Comparison of ENCODE assay signal across 2 cellular contexts in the genomic region with DNA sequence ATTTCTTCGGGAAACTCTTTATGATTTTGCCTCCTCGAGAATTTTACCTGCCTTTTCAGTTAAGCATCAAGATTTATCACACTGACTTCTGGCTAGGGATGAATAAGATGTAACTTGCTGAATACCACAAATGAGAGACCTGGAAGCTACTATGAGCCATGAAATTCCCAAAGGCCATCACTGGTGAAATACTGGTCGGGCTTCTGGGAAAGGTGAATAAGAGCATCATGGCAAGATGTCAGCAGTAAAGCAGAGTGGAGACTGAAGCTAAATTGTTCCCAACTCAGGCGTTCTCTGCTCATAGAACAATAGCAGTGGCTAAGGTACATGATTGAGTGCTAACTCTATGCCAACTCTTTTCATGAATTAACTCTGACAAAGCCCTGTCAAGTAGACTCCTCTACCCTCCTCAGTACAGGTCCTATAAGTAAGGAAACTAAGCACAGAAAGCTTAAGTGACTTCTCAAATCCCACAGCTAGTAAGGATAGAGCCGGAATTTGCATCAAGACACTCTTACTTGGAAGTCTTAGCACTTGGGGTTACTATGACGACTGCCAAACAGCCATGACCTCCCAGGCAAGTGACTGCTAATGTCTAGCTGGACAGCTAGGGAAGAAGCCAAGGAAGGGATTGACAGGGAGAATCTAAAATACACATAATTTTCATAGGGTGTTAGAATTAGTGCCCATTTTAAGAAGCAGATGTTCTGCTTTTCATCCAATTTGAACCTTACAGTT.
TF ChIP-seq lines count a peak whose summit lies in the region.

No MANE protein-coding gene starts in this region.

TF ChIP-seq in GM23338, 12 proteins besides CTCF, POLR2A, EP300 and RAD21 (continues in another document):
- no peak for TF ChIP-seq CREB1 (CRISPR knock-in tag; IDR thresholded peaks at IDR 0.05; ENCODE audit: low read depth)
- TF ChIP-seq JUNB (IDR thresholded peaks at IDR 0.05; ENCODE audit: unreplicated experiment): no peak
- TF ChIP-seq EZH2phosphoT487 (IDR thresholded peaks at IDR 0.05; ENCODE audit: unreplicated experiment): no peak
- TF ChIP-seq, protein P1, sequence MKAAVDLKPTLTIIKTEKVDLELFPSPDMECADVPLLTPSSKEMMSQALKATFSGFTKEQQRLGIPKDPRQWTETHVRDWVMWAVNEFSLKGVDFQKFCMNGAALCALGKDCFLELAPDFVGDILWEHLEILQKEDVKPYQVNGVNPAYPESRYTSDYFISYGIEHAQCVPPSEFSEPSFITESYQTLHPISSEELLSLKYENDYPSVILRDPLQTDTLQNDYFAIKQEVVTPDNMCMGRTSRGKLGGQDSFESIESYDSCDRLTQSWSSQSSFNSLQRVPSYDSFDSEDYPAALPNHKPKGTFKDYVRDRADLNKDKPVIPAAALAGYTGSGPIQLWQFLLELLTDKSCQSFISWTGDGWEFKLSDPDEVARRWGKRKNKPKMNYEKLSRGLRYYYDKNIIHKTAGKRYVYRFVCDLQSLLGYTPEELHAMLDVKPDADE (IDR thresholded peaks at IDR 0.05): no peak
- no peak for TF ChIP-seq POLR2AphosphoS5 (IDR thresholded peaks at IDR 0.05; ENCODE audit: low read depth)
- TF ChIP-seq NANOG (IDR thresholded peaks at IDR 0.05; ENCODE audit: borderline replicate concordance): no peak
- no peak for TF ChIP-seq ZNF114 (CRISPR knock-in tag; IDR thresholded peaks at IDR 0.05)
- TF ChIP-seq STAT1 (IDR thresholded peaks at IDR 0.05; ENCODE audit: unreplicated experiment): no peak
- TF ChIP-seq, protein P2, sequence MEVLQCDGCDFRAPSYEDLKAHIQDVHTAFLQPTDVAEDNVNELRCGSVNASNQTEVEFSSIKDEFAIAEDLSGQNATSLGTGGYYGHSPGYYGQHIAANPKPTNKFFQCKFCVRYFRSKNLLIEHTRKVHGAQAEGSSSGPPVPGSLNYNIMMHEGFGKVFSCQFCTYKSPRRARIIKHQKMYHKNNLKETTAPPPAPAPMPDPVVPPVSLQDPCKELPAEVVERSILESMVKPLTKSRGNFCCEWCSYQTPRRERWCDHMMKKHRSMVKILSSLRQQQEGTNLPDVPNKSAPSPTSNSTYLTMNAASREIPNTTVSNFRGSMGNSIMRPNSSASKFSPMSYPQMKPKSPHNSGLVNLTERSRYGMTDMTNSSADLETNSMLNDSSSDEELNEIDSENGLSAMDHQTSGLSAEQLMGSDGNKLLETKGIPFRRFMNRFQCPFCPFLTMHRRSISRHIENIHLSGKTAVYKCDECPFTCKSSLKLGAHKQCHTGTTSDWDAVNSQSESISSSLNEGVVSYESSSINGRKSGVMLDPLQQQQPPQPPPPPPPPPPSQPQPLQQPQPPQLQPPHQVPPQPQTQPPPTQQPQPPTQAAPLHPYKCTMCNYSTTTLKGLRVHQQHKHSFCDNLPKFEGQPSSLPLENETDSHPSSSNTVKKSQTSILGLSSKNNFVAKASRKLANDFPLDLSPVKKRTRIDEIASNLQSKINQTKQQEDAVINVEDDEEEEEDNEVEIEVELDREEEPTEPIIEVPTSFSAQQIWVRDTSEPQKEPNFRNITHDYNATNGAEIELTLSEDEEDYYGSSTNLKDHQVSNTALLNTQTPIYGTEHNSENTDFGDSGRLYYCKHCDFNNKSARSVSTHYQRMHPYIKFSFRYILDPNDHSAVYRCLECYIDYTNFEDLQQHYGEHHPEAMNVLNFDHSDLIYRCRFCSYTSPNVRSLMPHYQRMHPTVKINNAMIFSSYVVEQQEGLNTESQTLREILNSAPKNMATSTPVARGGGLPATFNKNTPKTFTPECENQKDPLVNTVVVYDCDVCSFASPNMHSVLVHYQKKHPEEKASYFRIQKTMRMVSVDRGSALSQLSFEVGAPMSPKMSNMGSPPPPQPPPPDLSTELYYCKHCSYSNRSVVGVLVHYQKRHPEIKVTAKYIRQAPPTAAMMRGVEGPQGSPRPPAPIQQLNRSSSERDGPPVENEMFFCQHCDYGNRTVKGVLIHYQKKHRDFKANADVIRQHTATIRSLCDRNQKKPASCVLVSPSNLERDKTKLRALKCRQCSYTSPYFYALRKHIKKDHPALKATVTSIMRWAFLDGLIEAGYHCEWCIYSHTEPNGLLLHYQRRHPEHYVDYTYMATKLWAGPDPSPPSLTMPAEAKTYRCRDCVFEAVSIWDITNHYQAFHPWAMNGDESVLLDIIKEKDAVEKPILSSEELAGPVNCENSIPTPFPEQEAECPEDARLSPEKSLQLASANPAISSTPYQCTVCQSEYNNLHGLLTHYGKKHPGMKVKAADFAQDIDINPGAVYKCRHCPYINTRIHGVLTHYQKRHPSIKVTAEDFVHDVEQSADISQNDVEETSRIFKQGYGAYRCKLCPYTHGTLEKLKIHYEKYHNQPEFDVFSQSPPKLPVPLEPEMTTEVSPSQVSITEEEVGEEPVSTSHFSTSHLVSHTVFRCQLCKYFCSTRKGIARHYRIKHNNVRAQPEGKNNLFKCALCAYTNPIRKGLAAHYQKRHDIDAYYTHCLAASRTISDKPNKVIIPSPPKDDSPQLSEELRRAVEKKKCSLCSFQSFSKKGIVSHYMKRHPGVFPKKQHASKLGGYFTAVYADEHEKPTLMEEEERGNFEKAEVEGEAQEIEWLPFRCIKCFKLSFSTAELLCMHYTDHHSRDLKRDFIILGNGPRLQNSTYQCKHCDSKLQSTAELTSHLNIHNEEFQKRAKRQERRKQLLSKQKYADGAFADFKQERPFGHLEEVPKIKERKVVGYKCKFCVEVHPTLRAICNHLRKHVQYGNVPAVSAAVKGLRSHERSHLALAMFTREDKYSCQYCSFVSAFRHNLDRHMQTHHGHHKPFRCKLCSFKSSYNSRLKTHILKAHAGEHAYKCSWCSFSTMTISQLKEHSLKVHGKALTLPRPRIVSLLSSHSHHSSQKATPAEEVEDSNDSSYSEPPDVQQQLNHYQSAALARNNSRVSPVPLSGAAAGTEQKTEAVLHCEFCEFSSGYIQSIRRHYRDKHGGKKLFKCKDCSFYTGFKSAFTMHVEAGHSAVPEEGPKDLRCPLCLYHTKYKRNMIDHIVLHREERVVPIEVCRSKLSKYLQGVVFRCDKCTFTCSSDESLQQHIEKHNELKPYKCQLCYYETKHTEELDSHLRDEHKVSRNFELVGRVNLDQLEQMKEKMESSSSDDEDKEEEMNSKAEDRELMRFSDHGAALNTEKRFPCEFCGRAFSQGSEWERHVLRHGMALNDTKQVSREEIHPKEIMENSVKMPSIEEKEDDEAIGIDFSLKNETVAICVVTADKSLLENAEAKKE (CRISPR knock-in tag; IDR thresholded peaks at IDR 0.05): no peak
- TF ChIP-seq ZNF331 (CRISPR knock-in tag; IDR thresholded peaks at IDR 0.05; ENCODE audit: low read depth): no peak
- no peak for TF ChIP-seq EZH2 (IDR thresholded peaks at IDR 0.05; ENCODE audit: low read depth, unreplicated experiment)

TF ChIP-seq in WTC11, 78 proteins besides CTCF, POLR2A, EP300 and RAD21:
- no peak for TF ChIP-seq NR3C1 (CRISPR knock-in tag; conservative IDR thresholded peaks at IDR 0.05; ENCODE audit: low read depth)
- TF ChIP-seq, protein P3, sequence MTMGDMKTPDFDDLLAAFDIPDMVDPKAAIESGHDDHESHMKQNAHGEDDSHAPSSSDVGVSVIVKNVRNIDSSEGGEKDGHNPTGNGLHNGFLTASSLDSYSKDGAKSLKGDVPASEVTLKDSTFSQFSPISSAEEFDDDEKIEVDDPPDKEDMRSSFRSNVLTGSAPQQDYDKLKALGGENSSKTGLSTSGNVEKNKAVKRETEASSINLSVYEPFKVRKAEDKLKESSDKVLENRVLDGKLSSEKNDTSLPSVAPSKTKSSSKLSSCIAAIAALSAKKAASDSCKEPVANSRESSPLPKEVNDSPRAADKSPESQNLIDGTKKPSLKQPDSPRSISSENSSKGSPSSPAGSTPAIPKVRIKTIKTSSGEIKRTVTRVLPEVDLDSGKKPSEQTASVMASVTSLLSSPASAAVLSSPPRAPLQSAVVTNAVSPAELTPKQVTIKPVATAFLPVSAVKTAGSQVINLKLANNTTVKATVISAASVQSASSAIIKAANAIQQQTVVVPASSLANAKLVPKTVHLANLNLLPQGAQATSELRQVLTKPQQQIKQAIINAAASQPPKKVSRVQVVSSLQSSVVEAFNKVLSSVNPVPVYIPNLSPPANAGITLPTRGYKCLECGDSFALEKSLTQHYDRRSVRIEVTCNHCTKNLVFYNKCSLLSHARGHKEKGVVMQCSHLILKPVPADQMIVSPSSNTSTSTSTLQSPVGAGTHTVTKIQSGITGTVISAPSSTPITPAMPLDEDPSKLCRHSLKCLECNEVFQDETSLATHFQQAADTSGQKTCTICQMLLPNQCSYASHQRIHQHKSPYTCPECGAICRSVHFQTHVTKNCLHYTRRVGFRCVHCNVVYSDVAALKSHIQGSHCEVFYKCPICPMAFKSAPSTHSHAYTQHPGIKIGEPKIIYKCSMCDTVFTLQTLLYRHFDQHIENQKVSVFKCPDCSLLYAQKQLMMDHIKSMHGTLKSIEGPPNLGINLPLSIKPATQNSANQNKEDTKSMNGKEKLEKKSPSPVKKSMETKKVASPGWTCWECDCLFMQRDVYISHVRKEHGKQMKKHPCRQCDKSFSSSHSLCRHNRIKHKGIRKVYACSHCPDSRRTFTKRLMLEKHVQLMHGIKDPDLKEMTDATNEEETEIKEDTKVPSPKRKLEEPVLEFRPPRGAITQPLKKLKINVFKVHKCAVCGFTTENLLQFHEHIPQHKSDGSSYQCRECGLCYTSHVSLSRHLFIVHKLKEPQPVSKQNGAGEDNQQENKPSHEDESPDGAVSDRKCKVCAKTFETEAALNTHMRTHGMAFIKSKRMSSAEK (CRISPR knock-in tag; IDR thresholded peaks at IDR 0.05; ENCODE audit: borderline replicate concordance): no peak
- no peak for TF ChIP-seq ZNF138 (CRISPR knock-in tag; conservative IDR thresholded peaks at IDR 0.05)
TF ChIP-seq in WTC11: peak in this region for 0.
